In genomic region chr6:133242761-133243590, GRCh38 we compare ENCODE assay signal across 10 cellular contexts. TPM values are rescaled to one million over a fixed set of nuclear protein-coding genes. Genes with fewer than 3 reads are reported as not detected.
DNase-seq lines count a peak whose midpoint lies in the region; ATAC-seq, FAIRE-seq and TF ChIP-seq lines count a peak whose summit lies in the region.
"Had no signal": no experiment of that assay in that cellular context is flagged by ENCODE, and none has a peak within 500 bp of the region (broad histone marks: within the 10 kb centered on the region; RNA-seq: fewer than 3 reads in every experiment).

No MANE protein-coding gene starts in this region.

- no peaks in the 10 kb centered on the region for H3K9me3 ChIP-seq in HepG2 (ENCODE audit: low read length)
- H3K9me3 ChIP-seq in upper lobe of left lung = no peaks in the 10 kb centered on the region

- peaks cover 57% of the 10 kb centered on the region for H3K27me3 Mint-ChIP-seq in activated T-cell treated with anti-CD3 and anti-CD28 coated beads, Interleukin-2, amount 50 U/mL, for 72 hours (ENCODE audit: low read depth)
- H3K27me3 Mint-ChIP-seq in brain = peaks cover 49% of the 10 kb centered on the region

- H3K9ac ChIP-seq in HepG2 (ENCODE audit: insufficient read depth, low read depth, low read length) = no peak overlapping the region

- CTCF ChIA-PET in HepG2 (lab: Yijun Ruan, JAX; ENCODE audit: low intra/inter-chr PET ratio, low total read pairs) = no interaction called here

- H3K27me3 ChIP-seq in HepG2 (ENCODE audit: control insufficient read depth in 1 of 2, insufficient read depth in 2 of 2, low read length in 2 of 2) = peaks cover 8 to 37% of the 10 kb centered on the region in 2 experiments
- peaks cover 0 to 30% (median 15%) of the 10 kb centered on the region in 4 donors for H3K27me3 ChIP-seq in upper lobe of left lung

- no peak overlapping the region for H3K4me3 ChIP-seq in HepG2 (replicated peaks in 1 of 3; ENCODE audit: insufficient read depth in 1 of 3, low read depth in 2 of 3, low read length in 3 of 3)
- peak overlapping the region in 3 of 4 donors; percentile 35 to 54 (median 46) for H3K4me3 ChIP-seq in upper lobe of left lung

- H4K20me1 ChIP-seq in HepG2 (ENCODE audit: insufficient read depth, low read length) = no peaks in the 10 kb centered on the region; the same call in 1 of the 2 replicates

- DNase-seq in activated T-cell treated with anti-CD3 and anti-CD28 coated beads, Interleukin-2, amount 50 U/mL, for 72 hours = peak in 1 of 2 donors; percentile 0
- no peak for DNase-seq in activated T-cell treated with anti-CD3 and anti-CD28 coated beads, Interleukin-2, amount 50 U/mL, for 1 hour
- no peak for DNase-seq in HepG2 (ENCODE audit: low spot score)
- DNase-seq in upper lobe of left lung = peak in 1 of 2 donors; percentile 13
- DNase-seq in NOMO-1 treated with dmso at 0.1 percent for 144 hours (lab: John Stamatoyannopoulos, UW; ENCODE audit: unreplicated experiment) = no peak
- DNase-seq in NCI-H2029 treated with DMSO at 0.1 percent for 48 hours (lab: John Stamatoyannopoulos, UW) = no peak
- DNase-seq in GM03348 (ENCODE audit: low spot score) = no peak
- DNase-seq: NCI-H226 had no signal

- TF ChIP-seq EP300 in HepG2 (IDR thresholded peaks at IDR 0.05; ENCODE audit: low read depth in 2 of 2, low read length in 2 of 2) (no peak), HepG2 (CRISPR knock-in tag; IDR thresholded peaks at IDR 0.05; ENCODE audit: borderline replicate concordance) (no peak), upper lobe of left lung (IDR thresholded peaks at IDR 0.05) (no peak)

- H3K36me3 Mint-ChIP-seq in activated T-cell treated with anti-CD3 and anti-CD28 coated beads, Interleukin-2, amount 50 U/mL, for 72 hours (ENCODE audit: insufficient read depth in 2 of 2) = no peaks in the 10 kb centered on the region
- no peaks in the 10 kb centered on the region for H3K36me3 Mint-ChIP-seq in brain
- H3K36me3 Mint-ChIP-seq: memory B cell had no signal

- peak overlapping the region; percentile 51 to 55 for H3K4me3 Mint-ChIP-seq in activated T-cell treated with anti-CD3 and anti-CD28 coated beads, Interleukin-2, amount 50 U/mL, for 72 hours
- peak overlapping the region; percentile 87 to 95 (median 92) for H3K4me3 Mint-ChIP-seq in brain

- no peak for TF ChIP-seq CTCF in brain (conservative IDR thresholded peaks at IDR 0.05)
- TF ChIP-seq CTCF in HepG2 (CRISPR knock-in tag; IDR thresholded peaks at IDR 0.05) = no peak
- TF ChIP-seq CTCF in upper lobe of left lung (IDR thresholded peaks at IDR 0.05) = no peak

- H3K36me3 ChIP-seq in HepG2 (replicated peaks in 1 of 2; ENCODE audit: control insufficient read depth in 1 of 2, insufficient read depth in 2 of 2, low read length in 2 of 2) (no peaks in the 10 kb centered on the region), upper lobe of left lung (no peaks in the 10 kb centered on the region)

- no peak for TF ChIP-seq RAD21 in HepG2 (CRISPR knock-in tag; IDR thresholded peaks at IDR 0.05)

- H3K4me1 Mint-ChIP-seq in activated T-cell treated with anti-CD3 and anti-CD28 coated beads, Interleukin-2, amount 50 U/mL, for 72 hours (ENCODE audit: low read depth) = peaks cover 10% of the 10 kb centered on the region
- peaks cover 52% of the 10 kb centered on the region for H3K4me1 Mint-ChIP-seq in brain

- FAIRE-seq in HepG2 (lab: Jason Lieb, UNC) = no peak

- BruUV-seq in HepG2 (replicated peaks; lab: Mats Ljungman, UMichigan) = no TSS peak

- intact Hi-C loops in HepG2 (cut with micrococcal nuclease; ENCODE audit: unreplicated experiment) = no loop called here

- TF ChIP-seq POLR2A in HepG2 (IDR thresholded peaks at IDR 0.05; ENCODE audit: insufficient read depth in 1 of 2, low read depth in 2 of 2, low read length in 2 of 2) = no peak
- no peak for TF ChIP-seq POLR2A in upper lobe of left lung (IDR thresholded peaks at IDR 0.05)

- in situ Hi-C loops in HepG2 (cut with HindIII; ENCODE audit: extremely low pct_ligation_motif_present, low pct_unique_long_range_greater_than_20kb) = no loop called here

- no peak overlapping the region for H3K27ac Mint-ChIP-seq in activated T-cell treated with anti-CD3 and anti-CD28 coated beads, Interleukin-2, amount 50 U/mL, for 72 hours
- peak overlapping the region in 4 of 5 experiments; percentile 79 to 96 (median 94) for H3K27ac Mint-ChIP-seq in brain
- H3K27ac Mint-ChIP-seq: memory B cell had no signal

- H3K4me1 ChIP-seq in HepG2 (ENCODE audit: insufficient read depth, low read length) (no peaks in the 10 kb centered on the region), upper lobe of left lung (peaks cover 19 to 28% (median 22%) of the 10 kb centered on the region in 4 donors)

- no peak overlapping the region for H3K27ac ChIP-seq in HepG2 (ENCODE audit: extremely low read length, insufficient read depth, low read length)
- H3K27ac ChIP-seq in upper lobe of left lung = peak overlapping the region in 1 of 4 donors; percentile 61

- 19% methylated on average over 25 of the region's 27 CpGs for WGBS in HepG2 (ENCODE audit: low lambda C conversion rate)
- WGBS in upper lobe of left lung, 2 donors = 11% methylated on average over 22 to 27 of the region's 27 CpGs

- H3K9me3 Mint-ChIP-seq in activated T-cell treated with anti-CD3 and anti-CD28 coated beads, Interleukin-2, amount 50 U/mL, for 72 hours = no peaks in the 10 kb centered on the region
- H3K9me3 Mint-ChIP-seq in brain = peaks cover 0 to 3% (median 0%) of the 10 kb centered on the region in 5 experiments
- H3K9me3 Mint-ChIP-seq: memory B cell had no signal

- no peak overlapping the region for H3K4me2 ChIP-seq in HepG2 (ENCODE audit: low read depth, low read length)

- H2AFZ ChIP-seq in HepG2 (ENCODE audit: low read length) = no peak overlapping the region

- POLR2A ChIA-PET in HepG2 (lab: Yijun Ruan, JAX) = no interaction called here

- peak in 1 of 2 donors; percentile 25 for ATAC-seq in activated T-cell treated with anti-CD3 and anti-CD28 coated beads, Interleukin-2, amount 50 U/mL, for 72 hours (replicated peaks in 1 of 2)
- ATAC-seq in HepG2 = peak; percentile 53
- ATAC-seq in upper lobe of left lung (ENCODE audit: low FRiP score in 2 of 2) = peak in 1 of 2 donors; percentile 38

- no peaks in the 10 kb centered on the region for H3K79me2 ChIP-seq in HepG2 (ENCODE audit: insufficient read depth, low read length)

TF ChIP-seq in HepG2, 621 proteins besides CTCF, POLR2A, EP300 and RAD21 (continues in another document):
- TF ChIP-seq NFRKB (IDR thresholded peaks at IDR 0.05) (no peak), ZSCAN22 (CRISPR knock-in tag; IDR thresholded peaks at IDR 0.05) (no peak), BORCS8-MEF2B (CRISPR knock-in tag; IDR thresholded peaks at IDR 0.05) (no peak), ZNF230 (CRISPR knock-in tag; IDR thresholded peaks at IDR 0.05) (no peak), STAG1 (CRISPR knock-in tag; IDR thresholded peaks at IDR 0.05) (no peak), FOXJ3 (CRISPR knock-in tag; IDR thresholded peaks at IDR 0.05; ENCODE audit: borderline replicate concordance) (no peak), ZNF549 (CRISPR knock-in tag; IDR thresholded peaks at IDR 0.05) (no peak), ZNF777 (CRISPR knock-in tag; IDR thresholded peaks at IDR 0.05) (no peak), THAP8 (CRISPR knock-in tag; IDR thresholded peaks at IDR 0.05; ENCODE audit: borderline replicate concordance) (no peak), RFXANK (CRISPR knock-in tag; IDR thresholded peaks at IDR 0.05) (no peak)

RNA-seq across cellular contexts. Expression of gene EYA4, which starts 1.8 kb away (rescaled TPM):
- not detected for total RNA-seq in activated T-cell treated with anti-CD3 and anti-CD28 coated beads, Interleukin-2, amount 50 U/mL, for 72 hours
- polyA plus RNA-seq in brain (ENCODE audit: insufficient read depth, low read depth, low replicate concordance) (13.5 TPM), HepG2 (2011; rRNA removed) (not detected in 2 replicates)
- total RNA-seq in HepG2 (2016; rRNA removed; fragmentation: Illumina TruSeq; extraction: Trizol) (not detected in 2 replicates), upper lobe of left lung (1 to 10 TPM; 1.0 to 8.9 (median 4.2) TPM)
- total RNA-seq in HepG2 (2016; cell fraction: cytosol; rRNA removed; fragmentation: Illumina TruSeq; extraction: Trizol; ENCODE audit: low read depth) = not detected in 2 replicates
- not detected in 2 replicates for total RNA-seq in HepG2 (2016; cell fraction: insoluble cytoplasmic fraction; rRNA removed; fragmentation: Illumina TruSeq; extraction: Trizol)
- not detected in 2 replicates for total RNA-seq in HepG2 (2016; cell fraction: membrane; rRNA removed; fragmentation: Illumina TruSeq; extraction: Trizol)
- not detected in 2 replicates for total RNA-seq in HepG2 (2016; cell fraction: nucleus; rRNA removed; fragmentation: Illumina TruSeq; extraction: Trizol)
- polyA plus RNA-seq in HepG2 (2011; cell fraction: cytosol; rRNA removed) = not detected in 2 replicates
- not detected in 2 replicates for polyA plus RNA-seq in HepG2 (2011; cell fraction: nucleus; rRNA removed)
- polyA plus RNA-seq in HepG2 (2012) = not detected in 2 replicates
- not detected in 2 replicates for polyA plus RNA-seq in HepG2 (2016; cell fraction: cytosol; fragmentation: Illumina TruSeq; extraction: Trizol; ENCODE audit: low read depth)
- polyA plus RNA-seq in HepG2 (2016; cell fraction: insoluble cytoplasmic fraction; fragmentation: Illumina TruSeq; extraction: Trizol; ENCODE audit: low read depth) = not detected in 2 replicates
- polyA plus RNA-seq in HepG2 (2016; cell fraction: membrane; fragmentation: Illumina TruSeq; extraction: Trizol; ENCODE audit: low read depth) = not detected in 2 replicates
- polyA plus RNA-seq in HepG2 (2016; cell fraction: nucleus; fragmentation: Illumina TruSeq; extraction: Trizol; ENCODE audit: insufficient read depth, low read depth) = not detected in 2 replicates
- 350 TPM in 1 of 2 replicates, not detected in the other for polyA minus RNA-seq in HepG2 (2011; rRNA and poly(A)+ RNA removed; ENCODE audit: low replicate concordance)
- 0.18 and 1.2 TPM in 2 replicates for polyA minus RNA-seq in HepG2 (2011; cell fraction: cytosol; rRNA and poly(A)+ RNA removed)
- polyA minus RNA-seq in HepG2 (2011; cell fraction: nucleus; rRNA and poly(A)+ RNA removed) = 0.25 and 0.52 TPM in 2 replicates

Comparison
In these comparisons a context has a peak if more than half of its experiments do, and no peak if none do; other contexts are left out.
1. H3K4me3 ChIP-seq: peak in upper lobe of left lung (3 of 4); none in HepG2 (0 of 3).